18 cellular contexts compared by ENCODE assay signal in genomic region chr18:44871771-44872170, GRCh38.
DNase-seq lines count a peak whose midpoint lies in the region; ATAC-seq and TF ChIP-seq lines count a peak whose summit lies in the region.
"Had no signal": no experiment of that assay in that cellular context is flagged by ENCODE, and none has a peak within 500 bp of the region (broad histone marks: within the 10 kb centered on the region; RNA-seq: fewer than 3 reads in every experiment).

No MANE protein-coding gene starts in this region.

- WGBS in heart left ventricle, 4 donors = 74 to 88% (median 84%) methylated on average over 3 of the region's 3 CpGs

- ATAC-seq in GM19023 (IDR thresholded peaks at IDR 0.05; ENCODE audit: unreplicated experiment) = peak; percentile 74
- peak; percentile 68 for ATAC-seq in GM21529 (IDR thresholded peaks at IDR 0.05; ENCODE audit: unreplicated experiment)
- ATAC-seq in HG03196 (IDR thresholded peaks at IDR 0.05; ENCODE audit: unreplicated experiment) = peak; percentile 69
- ATAC-seq in left cardiac atrium = no peak
- no peak for ATAC-seq in heart left ventricle
- ATAC-seq: gastrocnemius medialis, K562, right lobe of liver had no signal

- no peak overlapping the region for H3K4me3 ChIP-seq in heart left ventricle
- H3K4me3 ChIP-seq: gastrocnemius medialis, K562, right lobe of liver had no signal

- H3K9me3 ChIP-seq in heart left ventricle = no peaks in the 10 kb centered on the region
- H3K9me3 ChIP-seq: gastrocnemius medialis, right lobe of liver had no signal

- H3K36me3 ChIP-seq in heart left ventricle = peaks cover 0 to 5% (median 0%) of the 10 kb centered on the region in 9 donors
- H3K36me3 ChIP-seq: gastrocnemius medialis, right lobe of liver, WERI-Rb-1 had no signal

- intact Hi-C loops in left cardiac atrium (cut with DNase I) = no loop called here
- intact Hi-C loops in heart left ventricle (cut with DNase I) = no loop called here

- no peaks in the 10 kb centered on the region for H3K27me3 ChIP-seq in heart left ventricle
- H3K27me3 ChIP-seq: gastrocnemius medialis, right lobe of liver had no signal

- DNase-seq in left kidney (ENCODE audit: low read depth, low spot score) (peak; percentile 38), left cardiac atrium (no peak), DMS 273 treated with DMSO at 0.1 percent for 48 hours (lab: John Stamatoyannopoulos, UW) (no peak), NK-92 (lab: John Stamatoyannopoulos, UW; ENCODE audit: unreplicated experiment) (no peak), heart left ventricle (no peak)
- DNase-seq: CD4-positive, alpha-beta T cell; endodermal cell; gastrocnemius medialis; kidney; natural killer cell; NCI-H187 treated with DMSO at 0.1 percent for 48 hours; right lobe of liver; SIG-M5; WERI-Rb-1 had no signal

- TF ChIP-seq POLR2A in heart left ventricle (IDR thresholded peaks at IDR 0.05) = no peak

- no peak overlapping the region for H3K27ac ChIP-seq in heart left ventricle
- H3K27ac ChIP-seq: gastrocnemius medialis, right lobe of liver, WERI-Rb-1 had no signal

- no peak for TF ChIP-seq CTCF in heart left ventricle (IDR thresholded peaks at IDR 0.05)

- peaks cover 0 to 4% (median 0%) of the 10 kb centered on the region in 12 donors for H3K4me1 ChIP-seq in heart left ventricle

Comparison
In these comparisons a context has a peak if more than half of its experiments do, and no peak if none do; other contexts are left out.
1. ATAC-seq: peak in GM19023 (single experiment), GM21529 (single experiment) and HG03196 (single experiment); none in left cardiac atrium (0 of 2) and heart left ventricle (0 of 4).